ENCODE assay signal across 8 cellular contexts in the genomic region with DNA sequence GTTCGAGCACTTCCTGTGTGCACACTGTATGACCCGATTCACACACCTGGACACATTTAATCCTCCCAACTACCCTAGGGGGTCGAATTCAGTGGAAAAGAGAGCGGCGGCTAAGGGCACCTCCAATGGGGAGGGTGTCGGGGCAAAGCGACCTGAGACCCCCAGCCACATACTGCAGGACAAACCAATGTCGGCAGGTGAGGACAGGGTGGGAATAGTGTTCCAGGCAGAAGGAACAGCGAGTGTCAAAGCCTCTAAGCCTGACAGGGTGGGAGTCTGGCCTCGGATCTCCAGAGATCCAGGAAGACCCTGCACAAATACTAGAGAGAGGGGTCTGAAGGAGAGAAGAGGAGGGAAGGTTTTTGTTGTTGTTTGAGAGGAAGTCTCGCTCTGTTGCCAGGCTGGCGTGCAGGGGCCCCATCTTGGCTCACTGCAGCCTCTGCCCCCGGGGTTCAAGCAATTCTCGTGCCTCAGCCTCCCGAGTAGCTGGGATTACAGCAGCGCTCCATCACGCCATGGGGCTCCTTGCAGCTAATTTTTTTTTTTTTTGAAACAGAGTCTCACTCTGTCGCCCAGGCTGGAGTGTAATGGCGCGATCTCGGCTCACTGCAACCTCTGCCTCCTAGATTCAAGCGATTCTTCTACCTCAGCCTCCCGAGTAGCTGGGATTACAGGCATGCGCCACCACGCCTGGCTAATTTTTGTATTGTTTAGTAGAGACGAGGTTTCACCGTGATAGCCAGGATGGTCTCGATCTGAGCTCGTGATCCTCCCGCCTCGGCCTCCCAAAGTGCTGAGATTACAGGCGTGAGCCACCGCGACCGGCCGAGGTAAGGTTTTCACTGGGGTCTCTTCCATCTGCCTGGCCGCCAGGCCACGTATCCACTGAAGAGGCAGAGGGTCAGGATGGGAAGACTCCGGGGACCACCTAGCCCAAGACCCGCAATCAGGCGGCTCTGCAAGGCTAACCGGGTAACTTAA. TPM values are rescaled to one million over a fixed set of nuclear protein-coding genes. Genes with fewer than 3 reads are reported as not detected.
DNase-seq lines count a peak whose midpoint lies in the region; ATAC-seq and TF ChIP-seq lines count a peak whose summit lies in the region.

No MANE protein-coding gene starts in this region.

- no peak for ATAC-seq in CD8-positive, alpha-beta T cell

- H3K36me3 Mint-ChIP-seq in CD8-positive, alpha-beta T cell, result peaks cover 19% of the 10 kb centered on the region
- H3K36me3 Mint-ChIP-seq in endodermal cell (ENCODE audit: low read depth), result peaks cover 12% of the 10 kb centered on the region

- no peak for TF ChIP-seq CTCF in CD8-positive, alpha-beta T cell (IDR thresholded peaks at IDR 0.05)
- no peak for TF ChIP-seq CTCF in NB4 (IDR thresholded peaks at IDR 0.05; ENCODE audit: low read depth, low read length)
- no peak for TF ChIP-seq CTCF in endodermal cell (conservative IDR thresholded peaks at IDR 0.05)
- no peak for TF ChIP-seq CTCF in neutrophil (IDR thresholded peaks at IDR 0.05)

- H3K36me3 ChIP-seq in CD8-positive, alpha-beta T cell (ENCODE audit: insufficient read depth, low read length), result peaks cover 8% of the 10 kb centered on the region
- peaks cover 16% of the 10 kb centered on the region for H3K36me3 ChIP-seq in endodermal cell (ENCODE audit: control insufficient read depth, insufficient read depth, low read length)
- H3K36me3 ChIP-seq in neutrophil, result peaks cover 32% of the 10 kb centered on the region

- intact Hi-C loops in CD8-positive, alpha-beta T cell (cut with DNase I, micrococcal nuclease), result loop anchor here (1.0 to 5.0 kb wide), 6 partner anchors 8 to 231 kb away; a partner anchor contains a TSS
- intact Hi-C loops in head of caudate nucleus (cut with DNase I), result no loop called here

- H3K4me1 ChIP-seq in CD8-positive, alpha-beta T cell (ENCODE audit: insufficient read depth, low read length), result peaks cover 45% of the 10 kb centered on the region
- H3K4me1 ChIP-seq in endodermal cell (ENCODE audit: control insufficient read depth, insufficient read depth, low read length), result no peaks in the 10 kb centered on the region
- H3K4me1 ChIP-seq in neutrophil (ENCODE audit: control insufficient read depth in 1 of 2, insufficient read depth in 1 of 2, low read depth in 1 of 2, low read length in 1 of 2), result peaks cover 36 to 39% of the 10 kb centered on the region in 2 experiments

- H3K4me3 Mint-ChIP-seq in CD8-positive, alpha-beta T cell, result peak overlapping the region; percentile 84
- peak overlapping the region; percentile 63 for H3K4me3 Mint-ChIP-seq in endodermal cell

- no peak for TF ChIP-seq POLR2A in NB4 (IDR thresholded peaks at IDR 0.05; ENCODE audit: extremely low read depth, insufficient read length)

- no peaks in the 10 kb centered on the region for H3K9me3 Mint-ChIP-seq in CD8-positive, alpha-beta T cell
- no peaks in the 10 kb centered on the region for H3K9me3 Mint-ChIP-seq in endodermal cell

- no peaks in the 10 kb centered on the region for H3K27me3 Mint-ChIP-seq in CD8-positive, alpha-beta T cell (ENCODE audit: low read depth)
- H3K27me3 Mint-ChIP-seq in endodermal cell (ENCODE audit: insufficient read depth), result peaks cover 12% of the 10 kb centered on the region

- H3K9me3 ChIP-seq in CD8-positive, alpha-beta T cell (ENCODE audit: low read length), result no peaks in the 10 kb centered on the region
- H3K9me3 ChIP-seq in endodermal cell (ENCODE audit: control insufficient read depth, low read length), result no peaks in the 10 kb centered on the region
- H3K9me3 ChIP-seq in neutrophil, result no peaks in the 10 kb centered on the region

- peak overlapping the region; percentile 91 for H3K27ac ChIP-seq in CD8-positive, alpha-beta T cell (ENCODE audit: low read depth, low read length)
- no peak overlapping the region for H3K27ac ChIP-seq in endodermal cell (ENCODE audit: low read depth, low read length)
- peak overlapping the region; percentile 92 for H3K27ac ChIP-seq in neutrophil

- H3K27me3 ChIP-seq in CD8-positive, alpha-beta T cell (ENCODE audit: insufficient read depth, low read length), result no peaks in the 10 kb centered on the region
- H3K27me3 ChIP-seq in endodermal cell (ENCODE audit: control insufficient read depth, insufficient read depth, low read length, poor library complexity, severe bottlenecking) (no peaks in the 10 kb centered on the region), neutrophil (no peaks in the 10 kb centered on the region)

- H3K4me1 Mint-ChIP-seq in CD8-positive, alpha-beta T cell (ENCODE audit: low read depth), result peaks cover 29% of the 10 kb centered on the region
- H3K4me1 Mint-ChIP-seq in endodermal cell, result no peaks in the 10 kb centered on the region

- POLR2A ChIA-PET in CD8-positive, alpha-beta T cell (lab: Charles Lee), result interaction anchor here (0.7 to 4.4 kb wide), 6 partner anchors 7 to 1213 kb away, joined by 3 to 25 read pairs (median 4); a partner anchor contains a TSS

- CTCF ChIA-PET in CD8-positive, alpha-beta T cell (lab: Charles Lee), result interaction anchor here (0.6 to 2.5 kb wide), 6 partner anchors 8 to 52 kb away, joined by 3 to 10 read pairs (median 3); a partner anchor contains a TSS

- H3K27ac Mint-ChIP-seq in CD8-positive, alpha-beta T cell, result peak overlapping the region; percentile 93
- no peak overlapping the region for H3K27ac Mint-ChIP-seq in endodermal cell

- peak overlapping the region; percentile 90 for H3K4me3 ChIP-seq in CD8-positive, alpha-beta T cell (ENCODE audit: low read depth, low read length)
- H3K4me3 ChIP-seq in NB4 (ENCODE audit: low read depth, low read length) (peak overlapping the region; percentile 55), endodermal cell (ENCODE audit: low read length) (peak overlapping the region; percentile 79), neutrophil (ENCODE audit: low read depth in 1 of 2, low read length in 1 of 2) (peak overlapping the region; percentile 82 to 100)

- 89 to 90% methylated on average over 32 to 42 of the region's 42 CpGs for WGBS in endodermal cell (ENCODE audit: insufficient coverage in 1 of 2, insufficient read length in 1 of 2), 2 experiments

- peak overlapping the region; percentile 47 for H3K9ac ChIP-seq in endodermal cell (ENCODE audit: extremely low read depth, low read length, poor library complexity, severe bottlenecking)

- DNase-seq in CD8-positive, alpha-beta T cell, result peak in 1 of 7 experiments; percentile 29
- DNase-seq in NB4 (ENCODE audit: low read depth) (no peak), endodermal cell (no peak), COLO668 (lab: John Stamatoyannopoulos, UW; ENCODE audit: unreplicated experiment) (no peak), AML-193 (lab: John Stamatoyannopoulos, UW) (no peak), head of caudate nucleus (no peak), T1000 (lab: John Stamatoyannopoulos, UW) (no peak)

RNA-seq across cellular contexts. Expression of a gene that starts 1.2 kb away (rescaled TPM):
- total RNA-seq in CD8-positive, alpha-beta T cell, result 10 to 100 TPM; 68.5 to 70.5 TPM
- 10 to 100 TPM; 53.3 to 73.9 TPM for total RNA-seq in endodermal cell
- 41.0 TPM for polyA plus RNA-seq in endodermal cell (2013, experiment 1 of 2)
- polyA plus RNA-seq in endodermal cell (2013, experiment 2 of 2), result 48.7 TPM

RNA-seq across cellular contexts. Expression of a gene that starts 35.0 kb away (rescaled TPM):
- total RNA-seq in CD8-positive, alpha-beta T cell, result 10 to 100 TPM; 34.5 to 36.2 TPM
- total RNA-seq in endodermal cell, result 100 to 1,000 TPM; 147 to 165 TPM
- polyA plus RNA-seq in endodermal cell (2013, experiment 1 of 2), result 130 TPM
- 130 TPM for polyA plus RNA-seq in endodermal cell (2013, experiment 2 of 2)

RNA-seq across cellular contexts. Expression of a gene that starts 35.4 kb away (rescaled TPM):
- total RNA-seq in CD8-positive, alpha-beta T cell, result 100 to 1,000 TPM; 144 TPM
- 100 to 1,000 TPM; 102 to 117 TPM for total RNA-seq in endodermal cell
- 89.0 TPM for polyA plus RNA-seq in endodermal cell (2013, experiment 1 of 2)
- polyA plus RNA-seq in endodermal cell (2013, experiment 2 of 2), result 90.0 TPM

RNA-seq across cellular contexts. Expression of a gene that starts 47.7 kb away (rescaled TPM):
- 10 to 100 TPM; 33.1 to 38.2 TPM for total RNA-seq in CD8-positive, alpha-beta T cell
- total RNA-seq in endodermal cell, result 100 to 1,000 TPM; 150 to 154 TPM
- polyA plus RNA-seq in endodermal cell (2013, experiment 1 of 2), result 131 TPM
- polyA plus RNA-seq in endodermal cell (2013, experiment 2 of 2), result 130 TPM
